8 cellular contexts compared by ENCODE assay signal in the genomic region with DNA sequence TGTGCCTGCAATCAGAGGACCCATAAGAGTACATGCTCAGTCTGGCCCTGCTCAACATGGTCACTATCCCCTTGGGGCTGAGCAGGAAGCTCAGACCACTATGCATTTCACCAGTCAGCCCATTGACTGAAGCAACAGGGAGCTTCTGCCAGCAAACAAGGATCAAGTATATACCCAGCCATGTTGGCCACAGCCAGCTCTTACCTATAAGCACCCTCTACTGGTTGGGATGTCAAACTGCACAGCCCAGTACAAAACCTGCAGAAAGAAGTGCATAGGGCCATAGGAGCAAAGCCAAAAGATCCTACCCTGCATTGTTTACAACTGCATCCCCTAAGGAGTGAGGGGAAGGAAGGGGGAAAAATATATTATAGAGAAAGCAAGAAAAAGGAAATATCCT.
DNase-seq lines count a peak whose midpoint lies in the region; ATAC-seq and TF ChIP-seq lines count a peak whose summit lies in the region.

No MANE protein-coding gene starts in this region.

- no peak overlapping the region for H3K27ac ChIP-seq in WERI-Rb-1

- peak; percentile 70 for TF ChIP-seq CTCF in WERI-Rb-1 (IDR thresholded peaks at IDR 0.05; ENCODE audit: low read depth, low read length)

- ATAC-seq in left colon (peak; percentile 66), HG03378 (IDR thresholded peaks at IDR 0.05; ENCODE audit: unreplicated experiment) (no peak), HG03469 (IDR thresholded peaks at IDR 0.05; ENCODE audit: unreplicated experiment) (no peak), HG03354 (IDR thresholded peaks at IDR 0.05; ENCODE audit: poor library complexity, severe bottlenecking, unreplicated experiment) (no peak)

- no peaks in the 10 kb centered on the region for H3K36me3 ChIP-seq in WERI-Rb-1

- DNase-seq in DMS53 (lab: John Stamatoyannopoulos, UW) (peak; percentile 80), HCEC 1CT (peak; percentile 16), WERI-Rb-1 (peak; percentile 24), left colon (no peak)
- no peak for DNase-seq in activated naive CD4-positive, alpha-beta T cell treated with Interleukin-2 at 50 U/mL for 16 hours

- H3K9me3 ChIP-seq in WERI-Rb-1 (ENCODE audit: severe bottlenecking): peaks cover 7% of the 10 kb centered on the region

- intact Hi-C loops in left colon (cut with DNase I, micrococcal nuclease): loop anchor here in 1 of 2 donors (10.0 kb wide), 1 partner anchor 913 kb away; no protein-coding TSS in a partner anchor

- H3K4me3 ChIP-seq in WERI-Rb-1 (ENCODE audit: low read depth, low read length): no peak overlapping the region

- no peaks in the 10 kb centered on the region for H3K27me3 ChIP-seq in WERI-Rb-1 (ENCODE audit: insufficient read depth, low read depth, severe bottlenecking)

Comparison
In these comparisons a context has a peak if more than half of its experiments do, and no peak if none do; other contexts are left out.
1. DNase-seq: peak in DMS53 (single experiment), HCEC 1CT (single experiment) and WERI-Rb-1 (single experiment); none in left colon (0 of 2) and activated naive CD4-positive, alpha-beta T cell treated with Interleukin-2 at 50 U/mL for 16 hours (single experiment).